Comparison of ENCODE assay signal across 8 cellular contexts in the genomic region with DNA sequence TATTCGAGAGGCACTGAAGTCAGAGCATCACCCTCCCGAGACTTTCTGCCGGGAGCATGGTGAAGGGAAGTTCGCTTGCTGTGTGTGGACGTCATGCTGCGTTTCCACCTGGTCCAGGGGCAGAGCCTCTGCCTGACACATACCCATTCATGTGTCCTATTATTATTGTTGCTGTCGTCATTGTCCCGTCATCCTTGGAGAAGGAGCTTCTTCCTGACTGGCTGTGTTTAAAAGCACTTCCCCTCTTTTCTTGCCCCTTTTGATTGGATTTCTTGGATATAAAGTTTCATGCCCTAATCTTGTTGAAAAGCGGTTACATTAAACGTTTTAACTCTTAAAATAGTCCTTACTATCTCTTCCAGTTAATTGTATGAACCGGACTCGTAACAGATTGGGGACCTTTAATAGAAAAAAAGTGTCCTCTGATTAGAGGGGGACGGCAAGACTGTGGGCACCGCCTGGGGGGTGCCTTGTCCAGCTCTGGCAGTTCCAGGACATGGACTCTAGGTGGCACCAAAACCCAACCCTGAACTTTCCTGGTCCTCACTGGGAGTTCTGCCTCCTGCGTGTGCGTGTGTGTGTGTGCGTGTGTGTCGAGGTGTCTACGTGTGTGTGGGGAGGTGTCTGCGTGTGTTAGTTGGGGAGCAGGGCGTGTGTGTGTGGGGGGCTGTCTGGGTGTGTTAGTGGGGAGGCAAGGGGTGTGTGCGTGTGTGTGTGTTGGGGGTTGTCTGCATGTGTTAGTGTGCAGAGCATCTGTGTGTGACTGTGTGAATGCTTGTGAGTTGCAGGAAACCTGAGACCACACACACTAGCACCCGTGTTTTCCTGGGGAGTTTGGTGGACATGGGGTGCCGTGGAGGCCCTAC.
DNase-seq lines count a peak whose midpoint lies in the region; ATAC-seq and TF ChIP-seq lines count a peak whose summit lies in the region.

No MANE protein-coding gene starts in this region.

- H3K27ac ChIP-seq in RWPE2 (ENCODE audit: poor library complexity, severe bottlenecking): no peak overlapping the region

- H3K27ac Mint-ChIP-seq in activated naive CD4-positive, alpha-beta T cell treated with anti-CD3 and anti-CD28 coated beads, Interleukin-2, amount 50 U/mL, for 72 hours: no peak overlapping the region

- H3K4me1 ChIP-seq in RWPE2 (ENCODE audit: insufficient read depth, poor library complexity, severe bottlenecking): no peaks in the 10 kb centered on the region

- TF ChIP-seq CTCF in RWPE2 (IDR thresholded peaks at IDR 0.05; ENCODE audit: poor library complexity, severe bottlenecking) (peak; percentile 89), retinal pigment epithelial cell (conservative IDR thresholded peaks at IDR 0.05; ENCODE audit: low read depth, low read length) (peak; percentile 92)

- intact Hi-C loops in head of caudate nucleus (cut with DNase I): loop anchor here (10.0 kb wide), 1 partner anchor 131 kb away; the partner anchor contains the start of gene CIBAR2

- H3K27me3 ChIP-seq in RWPE2 (ENCODE audit: insufficient read depth, poor library complexity, severe bottlenecking): no peaks in the 10 kb centered on the region

- H3K36me3 Mint-ChIP-seq in activated naive CD4-positive, alpha-beta T cell treated with anti-CD3 and anti-CD28 coated beads, Interleukin-2, amount 50 U/mL, for 72 hours: no peaks in the 10 kb centered on the region

- DNase-seq in COR-L47 (lab: John Stamatoyannopoulos, UW) (peak; percentile 65), HuH-7.5 (ENCODE audit: low spot score) (peak; percentile 86), RWPE2 (ENCODE audit: low spot score) (no peak), head of caudate nucleus (peak; percentile 33 to 84 (median 64)), retinal pigment epithelial cell (ENCODE audit: low read depth) (no peak)
- peak in 1 of 2 donors; percentile 64 for DNase-seq in activated naive CD4-positive, alpha-beta T cell treated with anti-CD3 and anti-CD28 coated beads, Interleukin-2, amount 50 U/mL, for 72 hours (ENCODE audit: low spot score in 2 of 2)

- ATAC-seq in RWPE2 (ENCODE audit: low read depth) (peak; percentile 62), GM18873 (IDR thresholded peaks at IDR 0.05; ENCODE audit: low FRiP score, unreplicated experiment) (no peak), GM18868 (IDR thresholded peaks at IDR 0.05; ENCODE audit: unreplicated experiment) (no peak)
- ATAC-seq in activated naive CD4-positive, alpha-beta T cell treated with anti-CD3 and anti-CD28 coated beads, Interleukin-2, amount 50 U/mL, for 72 hours: peak; percentile 63 to 78

- no peaks in the 10 kb centered on the region for H3K9me3 Mint-ChIP-seq in activated naive CD4-positive, alpha-beta T cell treated with anti-CD3 and anti-CD28 coated beads, Interleukin-2, amount 50 U/mL, for 72 hours

- H3K4me3 ChIP-seq in RWPE2 (ENCODE audit: severe bottlenecking) (no peak overlapping the region), retinal pigment epithelial cell (ENCODE audit: low read length) (no peak overlapping the region)

- no peaks in the 10 kb centered on the region for H3K9me3 ChIP-seq in RWPE2 (ENCODE audit: severe bottlenecking)

- H3K36me3 ChIP-seq in RWPE2 (ENCODE audit: low read depth): no peaks in the 10 kb centered on the region

Comparison
In these comparisons a context has a peak if more than half of its experiments do, and no peak if none do; other contexts are left out.
1. DNase-seq: peak in COR-L47 (single experiment), HuH-7.5 (single experiment) and head of caudate nucleus (42 of 42); none in RWPE2 (single experiment) and retinal pigment epithelial cell (single experiment).
2. ATAC-seq: peak in RWPE2 (single experiment) and activated naive CD4-positive, alpha-beta T cell treated with anti-CD3 and anti-CD28 coated beads, Interleukin-2, amount 50 U/mL, for 72 hours (2 of 2); none in GM18873 (single experiment) and GM18868 (single experiment).